ENCODE assay signal across 12 cellular contexts in the genomic region with DNA sequence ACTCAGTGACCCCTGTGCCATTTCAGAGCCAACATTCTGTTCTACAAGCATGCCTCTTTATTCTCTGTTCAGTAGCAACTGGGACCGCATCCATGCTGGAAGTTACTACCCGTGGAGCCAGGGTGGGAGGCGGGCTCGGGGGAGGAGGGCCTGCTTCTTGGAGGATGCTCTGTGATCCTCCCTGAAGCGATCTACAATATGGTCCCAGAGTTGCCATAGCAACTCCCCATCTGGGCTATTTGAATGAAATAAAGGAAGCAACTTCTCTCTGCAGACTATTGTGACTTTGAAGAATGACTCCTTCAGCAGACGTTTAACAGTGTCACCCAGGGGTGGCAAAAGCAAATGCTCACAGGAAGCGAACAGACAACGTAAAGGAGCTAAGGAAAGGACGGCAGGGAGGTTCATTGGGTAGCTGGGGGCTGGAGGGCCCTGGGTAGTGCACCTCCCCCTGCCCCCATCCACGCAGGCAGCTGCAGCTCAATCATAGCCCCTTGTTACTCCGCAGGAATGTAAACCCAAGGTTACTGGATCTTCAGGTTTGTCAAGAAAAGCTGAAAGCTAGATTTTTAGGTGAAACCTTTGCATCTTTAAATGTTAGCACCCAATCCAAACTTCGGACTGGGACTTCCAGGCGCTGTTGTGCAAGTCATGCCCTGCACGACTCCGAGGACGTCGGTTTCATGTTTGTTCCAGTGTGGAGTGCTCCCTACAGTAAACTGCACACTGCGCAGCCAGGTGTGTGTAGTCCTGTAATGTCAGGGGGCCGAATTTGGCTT. TPM values are rescaled to one million over a fixed set of nuclear protein-coding genes. Genes with fewer than 3 reads are reported as not detected.
DNase-seq lines count a peak whose midpoint lies in the region; ATAC-seq and TF ChIP-seq lines count a peak whose summit lies in the region.
"Had no signal": no experiment of that assay in that cellular context is flagged by ENCODE, and none has a peak within 500 bp of the region (broad histone marks: within the 10 kb centered on the region; RNA-seq: fewer than 3 reads in every experiment).

No MANE protein-coding gene starts in this region.

- H4K8ac ChIP-seq in H9 (replicated peaks; ENCODE audit: insufficient read length, low read depth, low read length): no peak overlapping the region

- POLR2A ChIA-PET in WTC11 (lab: Charles Lee): interaction anchor here (0.9 kb wide), 1 partner anchor 16 kb away, joined by 3 read pairs; no protein-coding TSS in a partner anchor

- H4K20me1 ChIP-seq in H9 (ENCODE audit: control insufficient read depth, insufficient read depth, insufficient read length): no peaks in the 10 kb centered on the region

- H3K9ac ChIP-seq in H9 (ENCODE audit: extremely low read depth, insufficient read length, low read length): no peak overlapping the region

- H3K56ac ChIP-seq in H9 (ENCODE audit: insufficient read length, low read depth, low read length): no peak overlapping the region

- H3K27me3 Mint-ChIP-seq in CD4-positive, CD25-positive, alpha-beta regulatory T cell: no peaks in the 10 kb centered on the region
- H3K27me3 Mint-ChIP-seq in H9 (ENCODE audit: low read depth) (no peaks in the 10 kb centered on the region), WTC11 (ENCODE audit: low read depth) (no peaks in the 10 kb centered on the region)

- DNase-seq in CD4-positive, CD25-positive, alpha-beta regulatory T cell: no peak
- DNase-seq in H9: no peak
- DNase-seq in WTC11 (ENCODE audit: low spot score): no peak
- DNase-seq in left lobe of liver (ENCODE audit: low spot score): no peak
- DNase-seq in right cardiac atrium: no peak
- DNase-seq: natural killer cell; NCI-H1048; stimulated activated CD4-positive, alpha-beta T cell treated with anti-CD3 and anti-CD28 coated beads, Interleukin-12 subunit alpha, Interleukin-12 subunit beta, amount 100 ng/mL, for 4 hours; stimulated activated CD8-positive, alpha-beta memory T cell treated with anti-CD3 and anti-CD28 coated beads, Interleukin-4, amount 100 ng/mL, for 48 hours had no signal

- intact Hi-C loops in right cardiac atrium (cut with DNase I): no loop called here

- H3K23me2 ChIP-seq in H9 (ENCODE audit: insufficient read length, low read depth, low read length, poor library complexity, severe bottlenecking): no peaks in the 10 kb centered on the region

- H4K91ac ChIP-seq in H9 (ENCODE audit: insufficient read length, low read depth, low read length): no peak overlapping the region

- H3K4ac ChIP-seq in H9 (ENCODE audit: low read depth, low read length): no peak overlapping the region

- peak overlapping the region; percentile 70; the same call in 1 of the 2 replicates for H3K14ac ChIP-seq in H9 (ENCODE audit: insufficient read depth, low read length)

- H3K18ac ChIP-seq in H9 (ENCODE audit: insufficient read length, low read depth, low read length): peak overlapping the region; percentile 82

- peaks cover 35% of the 10 kb centered on the region for H3K4me1 ChIP-seq in CD4-positive, CD25-positive, alpha-beta regulatory T cell (ENCODE audit: control insufficient read depth, insufficient read depth, low read length, poor library complexity, severe bottlenecking)
- H3K4me1 ChIP-seq in H9 (ENCODE audit: insufficient read depth, low read length): peaks cover 4% of the 10 kb centered on the region
- H3K4me1 ChIP-seq in right cardiac atrium (ENCODE audit: control insufficient read depth, insufficient read depth, low read length): no peaks in the 10 kb centered on the region

- H3K4me1 Mint-ChIP-seq in CD4-positive, CD25-positive, alpha-beta regulatory T cell: peaks cover 20 to 47% (median 36%) of the 10 kb centered on the region in 4 donors
- H3K4me1 Mint-ChIP-seq in H9 (peaks cover 37 to 52% of the 10 kb centered on the region in 2 experiments), WTC11 (peaks cover 49% of the 10 kb centered on the region)

- H3K4me3 Mint-ChIP-seq in CD4-positive, CD25-positive, alpha-beta regulatory T cell: peak overlapping the region in 1 of 4 donors; percentile 83
- H3K4me3 Mint-ChIP-seq in H9 (no peak overlapping the region; a peak in 1 of 5 replicates), WTC11 (no peak overlapping the region)
- H3K4me3 Mint-ChIP-seq: natural killer cell had no signal

- TF ChIP-seq CTCF in H9 (conservative IDR thresholded peaks at IDR 0.05) (no peak), WTC11 (IDR thresholded peaks at IDR 0.05) (no peak)

- ATAC-seq in CD4-positive, CD25-positive, alpha-beta regulatory T cell (ENCODE audit: low read depth in 2 of 2): no peak
- ATAC-seq in WTC11: peak; percentile 26
- peak; percentile 60 for ATAC-seq in left lobe of liver
- ATAC-seq in right cardiac atrium: no peak
- no peak for ATAC-seq in GM19035 (IDR thresholded peaks at IDR 0.05; ENCODE audit: unreplicated experiment)
- ATAC-seq in HG03378 (IDR thresholded peaks at IDR 0.05; ENCODE audit: unreplicated experiment): no peak
- ATAC-seq in HG03108 (IDR thresholded peaks at IDR 0.05; ENCODE audit: unreplicated experiment): no peak
- ATAC-seq: natural killer cell had no signal

- H2BK5ac ChIP-seq in H9 (ENCODE audit: insufficient read length, low read length): no peak overlapping the region

- H3K9me3 Mint-ChIP-seq in CD4-positive, CD25-positive, alpha-beta regulatory T cell: no peaks in the 10 kb centered on the region
- H3K9me3 Mint-ChIP-seq in H9 (no peaks in the 10 kb centered on the region; a peak in 1 of 5 replicates), WTC11 (no peaks in the 10 kb centered on the region)
- H3K9me3 Mint-ChIP-seq: natural killer cell had no signal

- no peaks in the 10 kb centered on the region for H3K9me3 ChIP-seq in CD4-positive, CD25-positive, alpha-beta regulatory T cell (ENCODE audit: control insufficient read depth in 2 of 2, low read length in 2 of 2)
- H3K9me3 ChIP-seq in H9 (ENCODE audit: control insufficient read depth, low read depth, low read length) (no peaks in the 10 kb centered on the region), right cardiac atrium (ENCODE audit: control insufficient read depth, low read length) (no peaks in the 10 kb centered on the region)

- H3K4me2 ChIP-seq in H9 (ENCODE audit: insufficient read depth, insufficient read length, low read length): no peak overlapping the region

- no peak overlapping the region for H2AK5ac ChIP-seq in H9 (ENCODE audit: insufficient read length, low read length)

- H3K27ac ChIP-seq in CD4-positive, CD25-positive, alpha-beta regulatory T cell (ENCODE audit: insufficient read depth, low read length, poor library complexity, severe bottlenecking): peak overlapping the region; percentile 73
- H3K27ac ChIP-seq in H9 (ENCODE audit: insufficient read length, low read depth, low read length) (no peak overlapping the region), right cardiac atrium (ENCODE audit: low read length) (no peak overlapping the region)

- H3K36me3 ChIP-seq in CD4-positive, CD25-positive, alpha-beta regulatory T cell (ENCODE audit: control insufficient read depth, insufficient read depth, low read length): no peaks in the 10 kb centered on the region

- no peak overlapping the region for H3T11ph ChIP-seq in H9 (ENCODE audit: low read length)

- peak overlapping the region in 2 of 3 donors; percentile 9 to 96 for H3K27ac Mint-ChIP-seq in CD4-positive, CD25-positive, alpha-beta regulatory T cell
- H3K27ac Mint-ChIP-seq in H9 (peak overlapping the region in 1 of 3 experiments; percentile 13; a peak in 2 of 7 replicates), WTC11 (no peak overlapping the region)
- H3K27ac Mint-ChIP-seq: natural killer cell had no signal

- WGBS in H9 (ENCODE audit: extremely low coverage, insufficient read length, low lambda C conversion rate): no CpG with 5 or more reads among the region's 19 CpGs
- 66% methylated on average over 19 of the region's 19 CpGs for WGBS in right cardiac atrium

- H2AFZ ChIP-seq in H9 (ENCODE audit: low read length): no peak overlapping the region

- H3K23ac ChIP-seq in H9 (ENCODE audit: insufficient read length, low read depth, low read length): no peak overlapping the region

- no peak overlapping the region for H4K5ac ChIP-seq in H9 (ENCODE audit: insufficient read length, low read depth, low read length)

- CTCF ChIA-PET in WTC11 (lab: Charles Lee): interaction anchor here (0.8 to 2.7 kb wide), 2 partner anchors 44 to 45 kb away, joined by 3 to 6 read pairs; no protein-coding TSS in a partner anchor

- H3K79me2 ChIP-seq in H9 (ENCODE audit: insufficient read depth, low read length): no peaks in the 10 kb centered on the region

- H3K4me3 ChIP-seq in CD4-positive, CD25-positive, alpha-beta regulatory T cell (ENCODE audit: low read depth, low read length): no peak overlapping the region
- no peak overlapping the region for H3K4me3 ChIP-seq in right cardiac atrium (ENCODE audit: low read length)

- no peaks in the 10 kb centered on the region for H3K27me3 ChIP-seq in CD4-positive, CD25-positive, alpha-beta regulatory T cell (ENCODE audit: control insufficient read depth, insufficient read depth, low read length)
- H3K27me3 ChIP-seq in H9 (ENCODE audit: insufficient read depth, low read length) (no peaks in the 10 kb centered on the region), right cardiac atrium (ENCODE audit: control insufficient read depth, insufficient read depth) (no peaks in the 10 kb centered on the region)

- peak overlapping the region; percentile 79 for H2BK20ac ChIP-seq in H9 (ENCODE audit: low read depth, low read length, poor library complexity, severe bottlenecking)

- H2BK12ac ChIP-seq in H9 (ENCODE audit: insufficient read length, low read depth, low read length): peak overlapping the region; percentile 85

- H3K36me3 Mint-ChIP-seq in CD4-positive, CD25-positive, alpha-beta regulatory T cell: peaks cover 3% of the 10 kb centered on the region
- H3K36me3 Mint-ChIP-seq in H9 (ENCODE audit: insufficient read depth in 1 of 3, low read depth in 3 of 3): no peaks in the 10 kb centered on the region
- H3K36me3 Mint-ChIP-seq in WTC11: no peaks in the 10 kb centered on the region
- H3K36me3 Mint-ChIP-seq: natural killer cell had no signal

- H2BK15ac ChIP-seq in H9 (ENCODE audit: low read depth, low read length): no peak overlapping the region

- no peaks in the 10 kb centered on the region for H3K79me1 ChIP-seq in H9 (ENCODE audit: insufficient read depth, low read depth, low read length, poor library complexity, severe bottlenecking)

- H2BK120ac ChIP-seq in H9 (ENCODE audit: low read depth, low read length, poor library complexity, severe bottlenecking): no peak overlapping the region

RNA-seq across cellular contexts. Expression of a gene that starts 51.1 kb away (rescaled TPM):
- 11.9 TPM for total RNA-seq in CD4-positive, CD25-positive, alpha-beta regulatory T cell
- 1 to 10 TPM; 5.8 to 9.1 (median 7.5) TPM for polyA plus RNA-seq in CD4-positive, CD25-positive, alpha-beta regulatory T cell
- total RNA-seq in H9 (2021) (17.9 and 21.5 TPM in 2 replicates), WTC11 (2021) (14.4 to 16.7 TPM (median 15.3 TPM) in 3 replicates), left lobe of liver (2.9 TPM), right cardiac atrium (1 to 10 TPM; 5.3 to 7.6 (median 6.0) TPM)
- polyA plus RNA-seq in right cardiac atrium: 2.9 TPM

Comparison
In these comparisons a context has a peak if more than half of its experiments do, and no peak if none do; other contexts are left out.
1. ATAC-seq: peak in WTC11 (single experiment) and left lobe of liver (single experiment); none in CD4-positive, CD25-positive, alpha-beta regulatory T cell (0 of 2), right cardiac atrium (0 of 2), GM19035 (single experiment), HG03378 (single experiment) and HG03108 (single experiment).